ENCODE assay signal across 10 cellular contexts in genomic region chr2:96233880-96234316, GRCh38. TPM values are rescaled to one million over a fixed set of nuclear protein-coding genes. Genes with fewer than 3 reads are reported as not detected.
DNase-seq lines count a peak whose midpoint lies in the region; ATAC-seq and TF ChIP-seq lines count a peak whose summit lies in the region.
"Had no signal": no experiment of that assay in that cellular context is flagged by ENCODE, and none has a peak within 500 bp of the region (broad histone marks: within the 10 kb centered on the region; RNA-seq: fewer than 3 reads in every experiment).

No MANE protein-coding gene starts in this region.

- H3K9me3 ChIP-seq in esophagus muscularis mucosa = no peaks in the 10 kb centered on the region
- H3K9me3 ChIP-seq: heart right ventricle had no signal

- intact Hi-C loops in esophagus muscularis mucosa (cut with DNase I) = no loop called here
- intact Hi-C loops in Right ventricle myocardium superior (cut with DNase I) = no loop called here

- no peak overlapping the region for H3K27ac ChIP-seq in esophagus muscularis mucosa (replicated peaks in 1 of 4)

- H3K36me3 ChIP-seq in esophagus muscularis mucosa = peaks cover 0 to 10% (median 0%) of the 10 kb centered on the region in 4 donors
- H3K36me3 ChIP-seq: heart right ventricle had no signal

- no peak overlapping the region for H3K4me3 ChIP-seq in esophagus muscularis mucosa
- H3K4me3 ChIP-seq: heart right ventricle had no signal

- peak; percentile 96 for ATAC-seq in GM18511 (IDR thresholded peaks at IDR 0.05; ENCODE audit: unreplicated experiment)
- peak; percentile 94 for ATAC-seq in GM21529 (IDR thresholded peaks at IDR 0.05; ENCODE audit: unreplicated experiment)
- peak; percentile 71 for ATAC-seq in HG03439 (IDR thresholded peaks at IDR 0.05; ENCODE audit: unreplicated experiment)
- peak; percentile 37 for ATAC-seq in esophagus mucosa
- no peak for ATAC-seq in Right ventricle myocardium superior (ENCODE audit: poor library complexity)
- ATAC-seq: activated CD8-positive, alpha-beta memory T cell treated with anti-CD3 and anti-CD28 coated beads, Interleukin-2, amount 10 ng/mL, durations not matched to agents 7 days and 5 days; heart right ventricle had no signal

- no peaks in the 10 kb centered on the region for H3K4me1 ChIP-seq in esophagus muscularis mucosa

- in situ Hi-C loops in G401 (cut with HindIII; ENCODE audit: low sequenced_read_pairs) = no loop called here

- WGBS in esophagus muscularis mucosa = 85% methylated on average over 4 of the region's 4 CpGs

- no peak for TF ChIP-seq CTCF in esophagus muscularis mucosa (IDR thresholded peaks at IDR 0.05)

- no peak for TF ChIP-seq POLR2A in esophagus muscularis mucosa (IDR thresholded peaks at IDR 0.05; ENCODE audit: low read depth)

- no peak for TF ChIP-seq EP300 in esophagus muscularis mucosa (IDR thresholded peaks at IDR 0.05)

- no peak for DNase-seq in G401 (ENCODE audit: low spot score)
- no peak for DNase-seq in esophagus muscularis mucosa (ENCODE audit: extremely low spot score)
- no peak for DNase-seq in AG08395 (ENCODE audit: low spot score)
- no peak for DNase-seq in Right ventricle myocardium superior
- DNase-seq: activated CD8-positive, alpha-beta memory T cell treated with anti-CD3 and anti-CD28 coated beads, Interleukin-2, amount 10 ng/mL, durations not matched to agents 7 days and 5 days; heart right ventricle had no signal

- no peaks in the 10 kb centered on the region for H3K27me3 ChIP-seq in esophagus muscularis mucosa
- H3K27me3 ChIP-seq: heart right ventricle had no signal

RNA-seq across cellular contexts. Expression of gene STARD7, which starts 25.3 kb away (rescaled TPM):
- 66.1 TPM for total RNA-seq in esophagus mucosa
- 117 and 144 TPM in 2 replicates for total RNA-seq in G401 (2014; rRNA removed; shearing (Covaris generic))
- total RNA-seq in esophagus muscularis mucosa = 100 to 1,000 TPM in 1 of 4 donors, 10 to 100 TPM in 3; 85.0 to 110 (median 92.2) TPM
- 179 TPM for total RNA-seq in Right ventricle myocardium superior

RNA-seq across cellular contexts. Expression of gene TMEM127, which starts 31.9 kb away (rescaled TPM):
- total RNA-seq in esophagus mucosa (34.3 TPM), esophagus muscularis mucosa (10 to 100 TPM; 42.8 to 72.0 (median 55.3) TPM), Right ventricle myocardium superior (67.3 TPM)
- 6.9 and 8.1 TPM in 2 replicates for total RNA-seq in G401 (2014; rRNA removed; shearing (Covaris generic))

RNA-seq across cellular contexts. Expression of gene CIAO1, which starts 32.1 kb away (rescaled TPM):
- total RNA-seq in esophagus mucosa (43.2 TPM), esophagus muscularis mucosa (100 to 1,000 TPM in 1 of 4 donors, 10 to 100 TPM in 3; 76.4 to 101 (median 92.5) TPM), Right ventricle myocardium superior (62.3 TPM)
- total RNA-seq in G401 (2014; rRNA removed; shearing (Covaris generic)) = 120 and 126 TPM in 2 replicates
